1 cellular context compared by ENCODE assay signal in genomic region chr18:9913526-9914333, GRCh38.
A peak's percentile ranks its signal among the peaks of the same experiment; 100 is the strongest.
TF ChIP-seq lines count a peak whose summit lies in the region.

A gene with protein sequence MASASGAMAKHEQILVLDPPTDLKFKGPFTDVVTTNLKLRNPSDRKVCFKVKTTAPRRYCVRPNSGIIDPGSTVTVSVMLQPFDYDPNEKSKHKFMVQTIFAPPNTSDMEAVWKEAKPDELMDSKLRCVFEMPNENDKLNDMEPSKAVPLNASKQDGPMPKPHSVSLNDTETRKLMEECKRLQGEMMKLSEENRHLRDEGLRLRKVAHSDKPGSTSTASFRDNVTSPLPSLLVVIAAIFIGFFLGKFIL (plus strand): TSS chr18:9914016. CDS start chr18:9914257, 241 bp downstream.

TF ChIP-seq in HepG2, 621 proteins besides CTCF, POLR2A, EP300 and RAD21 (continued from another document and continues in another):
- TF ChIP-seq FOXP4 (CRISPR knock-in tag; IDR thresholded peaks at IDR 0.05) (no peak), THYN1 (CRISPR knock-in tag; IDR thresholded peaks at IDR 0.05; ENCODE audit: borderline replicate concordance, low read depth) (no peak), MXI1 (IDR thresholded peaks at IDR 0.05; ENCODE audit: borderline replicate concordance, low read depth, low read length) (peak; percentile 91; the same call in 2 of the 3 replicates), ZNF382 (CRISPR knock-in tag; IDR thresholded peaks at IDR 0.05; ENCODE audit: borderline replicate concordance) (no peak), ZNF660 (CRISPR knock-in tag; IDR thresholded peaks at IDR 0.05; ENCODE audit: borderline replicate concordance, low read depth) (no peak), ZNF232 (CRISPR knock-in tag; IDR thresholded peaks at IDR 0.05; ENCODE audit: borderline replicate concordance) (no peak), ZNF7 (CRISPR knock-in tag; IDR thresholded peaks at IDR 0.05) (no peak), ELF1 (CRISPR knock-in tag; IDR thresholded peaks at IDR 0.05) (peak; percentile 69), FOXM1 (CRISPR knock-in tag; IDR thresholded peaks at IDR 0.05) (no peak), KLF15 (CRISPR knock-in tag; IDR thresholded peaks at IDR 0.05; ENCODE audit: borderline replicate concordance) (no peak), SIX1 (CRISPR knock-in tag; IDR thresholded peaks at IDR 0.05; ENCODE audit: borderline replicate concordance) (no peak), THRA (CRISPR knock-in tag; IDR thresholded peaks at IDR 0.05; ENCODE audit: borderline replicate concordance) (no peak; the same call in 1 of the 2 replicates), BATF2 (CRISPR knock-in tag; IDR thresholded peaks at IDR 0.05) (no peak), ZNF597 (CRISPR knock-in tag; IDR thresholded peaks at IDR 0.05) (no peak), ZNF768 (CRISPR knock-in tag; IDR thresholded peaks at IDR 0.05) (peak; percentile 48; the same call in 1 of the 2 replicates), ARID2 (CRISPR knock-in tag; IDR thresholded peaks at IDR 0.05; ENCODE audit: borderline replicate concordance) (no peak), NR2F1 (CRISPR knock-in tag; IDR thresholded peaks at IDR 0.05) (no peak), SMC3 (IDR thresholded peaks at IDR 0.05; ENCODE audit: low read length) (no peak), ZNF713 (CRISPR knock-in tag; IDR thresholded peaks at IDR 0.05) (0 out of 2 replicates have a peak, but pooled peaks have one; percentile 63), ZNF160 (CRISPR knock-in tag; IDR thresholded peaks at IDR 0.05) (peak; percentile 28; the same call in 1 of the 2 replicates), RXRA (CRISPR knock-in tag; IDR thresholded peaks at IDR 0.05) (0 out of 2 replicates have a peak, but pooled peaks have one; percentile 8), ZNF577 (CRISPR knock-in tag; IDR thresholded peaks at IDR 0.05; ENCODE audit: borderline replicate concordance, low read depth) (no peak), NFKB2 (CRISPR knock-in tag; IDR thresholded peaks at IDR 0.05; ENCODE audit: borderline replicate concordance) (0 out of 2 replicates have a peak, but pooled peaks have one; percentile 50), KLF12 (CRISPR knock-in tag; IDR thresholded peaks at IDR 0.05; ENCODE audit: borderline replicate concordance) (peak; percentile 88; the same call in 1 of the 2 replicates), HNRNPL (IDR thresholded peaks at IDR 0.05; ENCODE audit: low read depth, low read length) (no peak), ZNF446 (CRISPR knock-in tag; IDR thresholded peaks at IDR 0.05) (no peak), NFRKB (IDR thresholded peaks at IDR 0.05) (no peak), ZNF703 (CRISPR knock-in tag; IDR thresholded peaks at IDR 0.05; ENCODE audit: borderline replicate concordance) (no peak), KLF13 (CRISPR knock-in tag; IDR thresholded peaks at IDR 0.05) (no peak), ZNF331 (CRISPR knock-in tag; IDR thresholded peaks at IDR 0.05) (peak; percentile 4; the same call in 1 of the 2 replicates), TCF7L2 (IDR thresholded peaks at IDR 0.05; ENCODE audit: low read depth, low read length) (no peak), NCOA1 (CRISPR knock-in tag; IDR thresholded peaks at IDR 0.05) (no peak), HIVEP1 (CRISPR knock-in tag; IDR thresholded peaks at IDR 0.05) (no peak; the same call in 1 of the 2 replicates), ZNF124 (CRISPR knock-in tag; IDR thresholded peaks at IDR 0.05) (no peak; the same call in 1 of the 2 replicates), ZNF570 (CRISPR knock-in tag; IDR thresholded peaks at IDR 0.05; ENCODE audit: borderline replicate concordance) (no peak)
- TF ChIP-seq, protein P1, sequence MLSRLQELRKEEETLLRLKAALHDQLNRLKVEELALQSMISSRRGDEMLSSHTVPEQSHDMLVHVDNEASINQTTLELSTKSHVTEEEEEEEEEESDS (CRISPR knock-in tag; IDR thresholded peaks at IDR 0.05; ENCODE audit: borderline replicate concordance), result 0 out of 2 replicates have a peak, but pooled peaks have one; percentile 19
- TF ChIP-seq, protein P2, sequence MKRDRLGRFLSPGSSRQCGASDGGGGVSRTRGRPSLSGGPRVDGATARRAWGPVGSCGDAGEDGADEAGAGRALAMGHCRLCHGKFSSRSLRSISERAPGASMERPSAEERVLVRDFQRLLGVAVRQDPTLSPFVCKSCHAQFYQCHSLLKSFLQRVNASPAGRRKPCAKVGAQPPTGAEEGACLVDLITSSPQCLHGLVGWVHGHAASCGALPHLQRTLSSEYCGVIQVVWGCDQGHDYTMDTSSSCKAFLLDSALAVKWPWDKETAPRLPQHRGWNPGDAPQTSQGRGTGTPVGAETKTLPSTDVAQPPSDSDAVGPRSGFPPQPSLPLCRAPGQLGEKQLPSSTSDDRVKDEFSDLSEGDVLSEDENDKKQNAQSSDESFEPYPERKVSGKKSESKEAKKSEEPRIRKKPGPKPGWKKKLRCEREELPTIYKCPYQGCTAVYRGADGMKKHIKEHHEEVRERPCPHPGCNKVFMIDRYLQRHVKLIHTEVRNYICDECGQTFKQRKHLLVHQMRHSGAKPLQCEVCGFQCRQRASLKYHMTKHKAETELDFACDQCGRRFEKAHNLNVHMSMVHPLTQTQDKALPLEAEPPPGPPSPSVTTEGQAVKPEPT (CRISPR knock-in tag; IDR thresholded peaks at IDR 0.05; ENCODE audit: low read depth), result peak; percentile 72; the same call in 1 of the 2 replicates
- TF ChIP-seq, protein P3, sequence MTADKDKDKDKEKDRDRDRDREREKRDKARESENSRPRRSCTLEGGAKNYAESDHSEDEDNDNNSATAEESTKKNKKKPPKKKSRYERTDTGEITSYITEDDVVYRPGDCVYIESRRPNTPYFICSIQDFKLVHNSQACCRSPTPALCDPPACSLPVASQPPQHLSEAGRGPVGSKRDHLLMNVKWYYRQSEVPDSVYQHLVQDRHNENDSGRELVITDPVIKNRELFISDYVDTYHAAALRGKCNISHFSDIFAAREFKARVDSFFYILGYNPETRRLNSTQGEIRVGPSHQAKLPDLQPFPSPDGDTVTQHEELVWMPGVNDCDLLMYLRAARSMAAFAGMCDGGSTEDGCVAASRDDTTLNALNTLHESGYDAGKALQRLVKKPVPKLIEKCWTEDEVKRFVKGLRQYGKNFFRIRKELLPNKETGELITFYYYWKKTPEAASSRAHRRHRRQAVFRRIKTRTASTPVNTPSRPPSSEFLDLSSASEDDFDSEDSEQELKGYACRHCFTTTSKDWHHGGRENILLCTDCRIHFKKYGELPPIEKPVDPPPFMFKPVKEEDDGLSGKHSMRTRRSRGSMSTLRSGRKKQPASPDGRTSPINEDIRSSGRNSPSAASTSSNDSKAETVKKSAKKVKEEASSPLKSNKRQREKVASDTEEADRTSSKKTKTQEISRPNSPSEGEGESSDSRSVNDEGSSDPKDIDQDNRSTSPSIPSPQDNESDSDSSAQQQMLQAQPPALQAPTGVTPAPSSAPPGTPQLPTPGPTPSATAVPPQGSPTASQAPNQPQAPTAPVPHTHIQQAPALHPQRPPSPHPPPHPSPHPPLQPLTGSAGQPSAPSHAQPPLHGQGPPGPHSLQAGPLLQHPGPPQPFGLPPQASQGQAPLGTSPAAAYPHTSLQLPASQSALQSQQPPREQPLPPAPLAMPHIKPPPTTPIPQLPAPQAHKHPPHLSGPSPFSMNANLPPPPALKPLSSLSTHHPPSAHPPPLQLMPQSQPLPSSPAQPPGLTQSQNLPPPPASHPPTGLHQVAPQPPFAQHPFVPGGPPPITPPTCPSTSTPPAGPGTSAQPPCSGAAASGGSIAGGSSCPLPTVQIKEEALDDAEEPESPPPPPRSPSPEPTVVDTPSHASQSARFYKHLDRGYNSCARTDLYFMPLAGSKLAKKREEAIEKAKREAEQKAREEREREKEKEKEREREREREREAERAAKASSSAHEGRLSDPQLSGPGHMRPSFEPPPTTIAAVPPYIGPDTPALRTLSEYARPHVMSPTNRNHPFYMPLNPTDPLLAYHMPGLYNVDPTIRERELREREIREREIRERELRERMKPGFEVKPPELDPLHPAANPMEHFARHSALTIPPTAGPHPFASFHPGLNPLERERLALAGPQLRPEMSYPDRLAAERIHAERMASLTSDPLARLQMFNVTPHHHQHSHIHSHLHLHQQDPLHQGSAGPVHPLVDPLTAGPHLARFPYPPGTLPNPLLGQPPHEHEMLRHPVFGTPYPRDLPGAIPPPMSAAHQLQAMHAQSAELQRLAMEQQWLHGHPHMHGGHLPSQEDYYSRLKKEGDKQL (CRISPR knock-in tag; IDR thresholded peaks at IDR 0.05; ENCODE audit: low read depth), result no peak
- TF ChIP-seq, protein P4, sequence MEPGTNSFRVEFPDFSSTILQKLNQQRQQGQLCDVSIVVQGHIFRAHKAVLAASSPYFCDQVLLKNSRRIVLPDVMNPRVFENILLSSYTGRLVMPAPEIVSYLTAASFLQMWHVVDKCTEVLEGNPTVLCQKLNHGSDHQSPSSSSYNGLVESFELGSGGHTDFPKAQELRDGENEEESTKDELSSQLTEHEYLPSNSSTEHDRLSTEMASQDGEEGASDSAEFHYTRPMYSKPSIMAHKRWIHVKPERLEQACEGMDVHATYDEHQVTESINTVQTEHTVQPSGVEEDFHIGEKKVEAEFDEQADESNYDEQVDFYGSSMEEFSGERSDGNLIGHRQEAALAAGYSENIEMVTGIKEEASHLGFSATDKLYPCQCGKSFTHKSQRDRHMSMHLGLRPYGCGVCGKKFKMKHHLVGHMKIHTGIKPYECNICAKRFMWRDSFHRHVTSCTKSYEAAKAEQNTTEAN (CRISPR knock-in tag; conservative IDR thresholded peaks at IDR 0.05), result no peak; the same call in 1 of the 2 replicates
- TF ChIP-seq, protein P5, sequence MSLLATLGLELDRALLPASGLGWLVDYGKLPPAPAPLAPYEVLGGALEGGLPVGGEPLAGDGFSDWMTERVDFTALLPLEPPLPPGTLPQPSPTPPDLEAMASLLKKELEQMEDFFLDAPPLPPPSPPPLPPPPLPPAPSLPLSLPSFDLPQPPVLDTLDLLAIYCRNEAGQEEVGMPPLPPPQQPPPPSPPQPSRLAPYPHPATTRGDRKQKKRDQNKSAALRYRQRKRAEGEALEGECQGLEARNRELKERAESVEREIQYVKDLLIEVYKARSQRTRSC (CRISPR knock-in tag; IDR thresholded peaks at IDR 0.05; ENCODE audit: low read depth), result no peak
- TF ChIP-seq, protein P6, sequence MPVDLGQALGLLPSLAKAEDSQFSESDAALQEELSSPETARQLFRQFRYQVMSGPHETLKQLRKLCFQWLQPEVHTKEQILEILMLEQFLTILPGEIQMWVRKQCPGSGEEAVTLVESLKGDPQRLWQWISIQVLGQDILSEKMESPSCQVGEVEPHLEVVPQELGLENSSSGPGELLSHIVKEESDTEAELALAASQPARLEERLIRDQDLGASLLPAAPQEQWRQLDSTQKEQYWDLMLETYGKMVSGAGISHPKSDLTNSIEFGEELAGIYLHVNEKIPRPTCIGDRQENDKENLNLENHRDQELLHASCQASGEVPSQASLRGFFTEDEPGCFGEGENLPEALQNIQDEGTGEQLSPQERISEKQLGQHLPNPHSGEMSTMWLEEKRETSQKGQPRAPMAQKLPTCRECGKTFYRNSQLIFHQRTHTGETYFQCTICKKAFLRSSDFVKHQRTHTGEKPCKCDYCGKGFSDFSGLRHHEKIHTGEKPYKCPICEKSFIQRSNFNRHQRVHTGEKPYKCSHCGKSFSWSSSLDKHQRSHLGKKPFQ (CRISPR knock-in tag; IDR thresholded peaks at IDR 0.05; ENCODE audit: insufficient replicate concordance), result no peak
- TF ChIP-seq, protein P7, sequence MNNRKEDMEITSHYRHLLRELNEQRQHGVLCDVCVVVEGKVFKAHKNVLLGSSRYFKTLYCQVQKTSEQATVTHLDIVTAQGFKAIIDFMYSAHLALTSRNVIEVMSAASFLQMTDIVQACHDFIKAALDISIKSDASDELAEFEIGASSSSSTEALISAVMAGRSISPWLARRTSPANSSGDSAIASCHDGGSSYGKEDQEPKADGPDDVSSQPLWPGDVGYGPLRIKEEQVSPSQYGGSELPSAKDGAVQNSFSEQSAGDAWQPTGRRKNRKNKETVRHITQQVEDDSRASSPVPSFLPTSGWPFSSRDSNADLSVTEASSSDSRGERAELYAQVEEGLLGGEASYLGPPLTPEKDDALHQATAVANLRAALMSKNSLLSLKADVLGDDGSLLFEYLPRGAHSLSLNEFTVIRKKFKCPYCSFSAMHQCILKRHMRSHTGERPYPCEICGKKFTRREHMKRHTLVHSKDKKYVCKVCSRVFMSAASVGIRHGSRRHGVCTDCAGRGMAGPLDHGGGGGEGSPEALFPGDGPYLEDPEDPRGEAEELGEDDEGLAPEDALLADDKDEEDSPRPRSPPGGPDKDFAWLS (CRISPR knock-in tag; IDR thresholded peaks at IDR 0.05; ENCODE audit: borderline replicate concordance), result no peak
